Comparison of ENCODE assay signal across 1 cellular context in the genomic region with DNA sequence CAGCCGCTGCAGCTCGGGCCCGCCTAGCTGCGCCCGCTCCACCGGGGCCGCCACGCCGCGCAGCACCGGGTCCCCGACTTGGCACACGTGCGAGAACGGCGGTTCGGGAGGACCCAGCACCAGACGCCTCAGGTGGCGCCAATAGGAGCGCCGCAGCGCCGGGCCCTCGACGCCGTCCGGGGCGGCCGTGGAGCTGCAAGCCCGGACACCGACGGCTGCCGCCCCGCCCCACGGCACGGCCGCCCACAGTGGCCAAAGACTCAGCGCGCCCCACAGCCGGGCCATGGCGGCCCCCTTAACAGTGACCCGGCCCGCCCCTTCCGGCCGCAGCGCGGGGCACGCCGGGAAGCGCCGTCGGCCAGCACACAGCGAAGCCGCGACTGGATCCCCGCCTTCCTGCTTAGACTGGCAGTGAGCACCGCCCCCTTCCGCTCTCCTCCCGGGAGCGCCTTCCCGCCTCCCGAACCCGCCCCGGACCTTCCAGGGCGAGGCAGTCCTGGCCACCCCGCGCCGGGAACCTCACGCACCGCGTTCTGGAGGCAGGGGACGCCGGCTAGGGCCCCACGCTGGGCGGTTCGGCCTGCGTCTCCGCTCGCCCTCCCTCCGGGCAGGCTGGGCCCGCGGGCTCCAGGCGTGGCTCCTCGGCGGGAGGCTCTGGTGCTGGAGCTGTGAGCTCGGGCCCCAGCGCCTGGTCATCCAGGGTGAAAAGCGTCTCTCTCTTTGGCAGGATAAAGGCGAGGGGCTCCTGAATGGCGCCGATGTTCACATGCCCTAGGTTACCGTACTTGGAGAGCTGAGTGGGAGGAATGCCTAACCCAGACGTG.
TF ChIP-seq lines count a peak whose summit lies in the region.

A gene with protein sequence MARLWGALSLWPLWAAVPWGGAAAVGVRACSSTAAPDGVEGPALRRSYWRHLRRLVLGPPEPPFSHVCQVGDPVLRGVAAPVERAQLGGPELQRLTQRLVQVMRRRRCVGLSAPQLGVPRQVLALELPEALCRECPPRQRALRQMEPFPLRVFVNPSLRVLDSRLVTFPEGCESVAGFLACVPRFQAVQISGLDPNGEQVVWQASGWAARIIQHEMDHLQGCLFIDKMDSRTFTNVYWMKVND (minus strand): TSS at position 303 of the 824 bp plus-strand sequence. CDS start 18 bp downstream, at position 285.

TF ChIP-seq in GM23338, 12 proteins besides CTCF, POLR2A, EP300 and RAD21 (continued from another document):
- TF ChIP-seq, protein P1, sequence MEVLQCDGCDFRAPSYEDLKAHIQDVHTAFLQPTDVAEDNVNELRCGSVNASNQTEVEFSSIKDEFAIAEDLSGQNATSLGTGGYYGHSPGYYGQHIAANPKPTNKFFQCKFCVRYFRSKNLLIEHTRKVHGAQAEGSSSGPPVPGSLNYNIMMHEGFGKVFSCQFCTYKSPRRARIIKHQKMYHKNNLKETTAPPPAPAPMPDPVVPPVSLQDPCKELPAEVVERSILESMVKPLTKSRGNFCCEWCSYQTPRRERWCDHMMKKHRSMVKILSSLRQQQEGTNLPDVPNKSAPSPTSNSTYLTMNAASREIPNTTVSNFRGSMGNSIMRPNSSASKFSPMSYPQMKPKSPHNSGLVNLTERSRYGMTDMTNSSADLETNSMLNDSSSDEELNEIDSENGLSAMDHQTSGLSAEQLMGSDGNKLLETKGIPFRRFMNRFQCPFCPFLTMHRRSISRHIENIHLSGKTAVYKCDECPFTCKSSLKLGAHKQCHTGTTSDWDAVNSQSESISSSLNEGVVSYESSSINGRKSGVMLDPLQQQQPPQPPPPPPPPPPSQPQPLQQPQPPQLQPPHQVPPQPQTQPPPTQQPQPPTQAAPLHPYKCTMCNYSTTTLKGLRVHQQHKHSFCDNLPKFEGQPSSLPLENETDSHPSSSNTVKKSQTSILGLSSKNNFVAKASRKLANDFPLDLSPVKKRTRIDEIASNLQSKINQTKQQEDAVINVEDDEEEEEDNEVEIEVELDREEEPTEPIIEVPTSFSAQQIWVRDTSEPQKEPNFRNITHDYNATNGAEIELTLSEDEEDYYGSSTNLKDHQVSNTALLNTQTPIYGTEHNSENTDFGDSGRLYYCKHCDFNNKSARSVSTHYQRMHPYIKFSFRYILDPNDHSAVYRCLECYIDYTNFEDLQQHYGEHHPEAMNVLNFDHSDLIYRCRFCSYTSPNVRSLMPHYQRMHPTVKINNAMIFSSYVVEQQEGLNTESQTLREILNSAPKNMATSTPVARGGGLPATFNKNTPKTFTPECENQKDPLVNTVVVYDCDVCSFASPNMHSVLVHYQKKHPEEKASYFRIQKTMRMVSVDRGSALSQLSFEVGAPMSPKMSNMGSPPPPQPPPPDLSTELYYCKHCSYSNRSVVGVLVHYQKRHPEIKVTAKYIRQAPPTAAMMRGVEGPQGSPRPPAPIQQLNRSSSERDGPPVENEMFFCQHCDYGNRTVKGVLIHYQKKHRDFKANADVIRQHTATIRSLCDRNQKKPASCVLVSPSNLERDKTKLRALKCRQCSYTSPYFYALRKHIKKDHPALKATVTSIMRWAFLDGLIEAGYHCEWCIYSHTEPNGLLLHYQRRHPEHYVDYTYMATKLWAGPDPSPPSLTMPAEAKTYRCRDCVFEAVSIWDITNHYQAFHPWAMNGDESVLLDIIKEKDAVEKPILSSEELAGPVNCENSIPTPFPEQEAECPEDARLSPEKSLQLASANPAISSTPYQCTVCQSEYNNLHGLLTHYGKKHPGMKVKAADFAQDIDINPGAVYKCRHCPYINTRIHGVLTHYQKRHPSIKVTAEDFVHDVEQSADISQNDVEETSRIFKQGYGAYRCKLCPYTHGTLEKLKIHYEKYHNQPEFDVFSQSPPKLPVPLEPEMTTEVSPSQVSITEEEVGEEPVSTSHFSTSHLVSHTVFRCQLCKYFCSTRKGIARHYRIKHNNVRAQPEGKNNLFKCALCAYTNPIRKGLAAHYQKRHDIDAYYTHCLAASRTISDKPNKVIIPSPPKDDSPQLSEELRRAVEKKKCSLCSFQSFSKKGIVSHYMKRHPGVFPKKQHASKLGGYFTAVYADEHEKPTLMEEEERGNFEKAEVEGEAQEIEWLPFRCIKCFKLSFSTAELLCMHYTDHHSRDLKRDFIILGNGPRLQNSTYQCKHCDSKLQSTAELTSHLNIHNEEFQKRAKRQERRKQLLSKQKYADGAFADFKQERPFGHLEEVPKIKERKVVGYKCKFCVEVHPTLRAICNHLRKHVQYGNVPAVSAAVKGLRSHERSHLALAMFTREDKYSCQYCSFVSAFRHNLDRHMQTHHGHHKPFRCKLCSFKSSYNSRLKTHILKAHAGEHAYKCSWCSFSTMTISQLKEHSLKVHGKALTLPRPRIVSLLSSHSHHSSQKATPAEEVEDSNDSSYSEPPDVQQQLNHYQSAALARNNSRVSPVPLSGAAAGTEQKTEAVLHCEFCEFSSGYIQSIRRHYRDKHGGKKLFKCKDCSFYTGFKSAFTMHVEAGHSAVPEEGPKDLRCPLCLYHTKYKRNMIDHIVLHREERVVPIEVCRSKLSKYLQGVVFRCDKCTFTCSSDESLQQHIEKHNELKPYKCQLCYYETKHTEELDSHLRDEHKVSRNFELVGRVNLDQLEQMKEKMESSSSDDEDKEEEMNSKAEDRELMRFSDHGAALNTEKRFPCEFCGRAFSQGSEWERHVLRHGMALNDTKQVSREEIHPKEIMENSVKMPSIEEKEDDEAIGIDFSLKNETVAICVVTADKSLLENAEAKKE (CRISPR knock-in tag; IDR thresholded peaks at IDR 0.05) = no peak
- TF ChIP-seq POLR2AphosphoS5 (IDR thresholded peaks at IDR 0.05; ENCODE audit: low read depth) = peak; percentile 96
TF ChIP-seq in GM23338: peak in this region for 2.
